17 cellular contexts compared by ENCODE assay signal in genomic region chr10:130191380-130191779, GRCh38. TPM values are rescaled to one million over a fixed set of nuclear protein-coding genes. Genes with fewer than 3 reads are reported as not detected.
DNase-seq lines count a peak whose midpoint lies in the region; ATAC-seq and TF ChIP-seq lines count a peak whose summit lies in the region.
"Had no signal": no experiment of that assay in that cellular context is flagged by ENCODE, and none has a peak within 500 bp of the region (broad histone marks: within the 10 kb centered on the region; RNA-seq: fewer than 3 reads in every experiment).

No MANE protein-coding gene starts in this region.

- H2AFZ ChIP-seq in osteoblast (ENCODE audit: low read length): no peak overlapping the region

- no peak overlapping the region for H3K4me2 ChIP-seq in osteoblast (ENCODE audit: insufficient read depth, low read length)

- peak overlapping the region; percentile 10 for H3K4me3 Mint-ChIP-seq in activated CD4-positive, alpha-beta memory T cell treated with anti-CD3 and anti-CD28 coated beads, Interleukin-2, amount 10 ng/mL, durations not matched to agents 7 days and 5 days
- no peak overlapping the region for H3K4me3 Mint-ChIP-seq in activated CD4-positive, alpha-beta memory T cell treated with anti-CD3 and anti-CD28 coated beads for 36 hours
- H3K4me3 Mint-ChIP-seq in chondrocyte (ENCODE audit: unreplicated experiment) (peak overlapping the region; percentile 46), HFFc6 (no peak overlapping the region)

- no peak for DNase-seq in activated CD4-positive, alpha-beta memory T cell treated with anti-CD3 and anti-CD28 coated beads, Interleukin-2, amount 10 ng/mL, durations not matched to agents 7 days and 5 days
- DNase-seq in activated CD4-positive, alpha-beta memory T cell treated with anti-CD3 and anti-CD28 coated beads for 36 hours: no peak
- peak; percentile 15 for DNase-seq in GM13977 (ENCODE audit: low spot score)
- DNase-seq in chondrocyte (ENCODE audit: low spot score): no peak
- peak; percentile 41 for DNase-seq in osteoblast (ENCODE audit: insufficient read length, low spot score, missing footprints)
- no peak for DNase-seq in uterus
- no peak for DNase-seq in HFFc6
- DNase-seq: effector CD4-positive, alpha-beta T cell; heart left ventricle; Karpas-422; lower lobe of right lung; NCI-H774; PC-3; retina had no signal

- H3K4me3 ChIP-seq in osteoblast (ENCODE audit: insufficient read depth, low read length) (no peak overlapping the region), uterus (no peak overlapping the region)
- H3K4me3 ChIP-seq: cardiac muscle cell, SJSA1 had no signal

- intact Hi-C loops in activated CD4-positive, alpha-beta memory T cell treated with anti-CD3 and anti-CD28 coated beads for 36 hours (cut with micrococcal nuclease): loop anchor here (5.0 kb wide), 1 partner anchor 141 kb away; no protein-coding TSS in a partner anchor
- intact Hi-C loops in uterus (cut with DNase I; ENCODE audit: low total_unique reads): no loop called here

- H3K36me3 ChIP-seq in osteoblast (ENCODE audit: insufficient read depth, low read length): no peaks in the 10 kb centered on the region
- no peaks in the 10 kb centered on the region for H3K36me3 ChIP-seq in uterus
- H3K36me3 ChIP-seq: cardiac muscle cell, SJSA1 had no signal

- CTCF ChIA-PET in activated CD4-positive, alpha-beta memory T cell treated with anti-CD3 and anti-CD28 coated beads, Interleukin-2, amount 10 ng/mL, durations not matched to agents 7 days and 5 days (lab: Charles Lee): interaction anchor here (1.0 to 1.2 kb wide), 2 partner anchors 12 to 1603 kb away, joined by 3 read pairs; no protein-coding TSS in a partner anchor
- CTCF ChIA-PET in activated CD4-positive, alpha-beta memory T cell treated with anti-CD3 and anti-CD28 coated beads for 36 hours (lab: Charles Lee): interaction anchor here (1.0 to 1.7 kb wide), 3 partner anchors 8 to 424 kb away, joined by 3 to 4 read pairs (median 3); no protein-coding TSS in a partner anchor

- no peak overlapping the region for H3K27ac Mint-ChIP-seq in activated CD4-positive, alpha-beta memory T cell treated with anti-CD3 and anti-CD28 coated beads, Interleukin-2, amount 10 ng/mL, durations not matched to agents 7 days and 5 days
- no peak overlapping the region for H3K27ac Mint-ChIP-seq in activated CD4-positive, alpha-beta memory T cell treated with anti-CD3 and anti-CD28 coated beads for 36 hours
- no peak overlapping the region for H3K27ac Mint-ChIP-seq in chondrocyte (ENCODE audit: unreplicated experiment)
- H3K27ac Mint-ChIP-seq in HFFc6: no peak overlapping the region

- H3K4me1 ChIP-seq in osteoblast (ENCODE audit: insufficient read depth, low read length) (peaks cover 4% of the 10 kb centered on the region), uterus (no peaks in the 10 kb centered on the region)

- no peaks in the 10 kb centered on the region for H4K20me1 ChIP-seq in osteoblast (ENCODE audit: insufficient read depth, low read length)

- TF ChIP-seq CTCF in GM13977 (IDR thresholded peaks at IDR 0.05; ENCODE audit: extremely low read depth, insufficient read depth, missing control alignments): no peak
- no peak for TF ChIP-seq CTCF in chondrocyte (IDR thresholded peaks at IDR 0.05)
- no peak for TF ChIP-seq CTCF in osteoblast (IDR thresholded peaks at IDR 0.05; ENCODE audit: extremely low read depth, low read depth, low read length)
- TF ChIP-seq CTCF in uterus (IDR thresholded peaks at IDR 0.05): no peak
- TF ChIP-seq CTCF in HFFc6 (IDR thresholded peaks at IDR 0.05): no peak

- H3K9me3 ChIP-seq in osteoblast (ENCODE audit: low read depth, low read length) (no peaks in the 10 kb centered on the region), uterus (no peaks in the 10 kb centered on the region)
- H3K9me3 ChIP-seq: heart left ventricle, lower lobe of right lung had no signal

- no peak for TF ChIP-seq POLR2A in uterus (IDR thresholded peaks at IDR 0.05)

- ATAC-seq in activated CD4-positive, CD25-positive, alpha-beta regulatory T cell treated with anti-CD3 and anti-CD28 coated beads, Interleukin-2, amount 50 U/mL, for 24 hours: no peak
- ATAC-seq: PC-3 had no signal

- no peaks in the 10 kb centered on the region for H3K9me3 Mint-ChIP-seq in activated CD4-positive, alpha-beta memory T cell treated with anti-CD3 and anti-CD28 coated beads, Interleukin-2, amount 10 ng/mL, durations not matched to agents 7 days and 5 days
- no peaks in the 10 kb centered on the region for H3K9me3 Mint-ChIP-seq in activated CD4-positive, alpha-beta memory T cell treated with anti-CD3 and anti-CD28 coated beads for 36 hours
- no peaks in the 10 kb centered on the region for H3K9me3 Mint-ChIP-seq in chondrocyte (ENCODE audit: low read depth)
- H3K9me3 Mint-ChIP-seq in HFFc6: no peaks in the 10 kb centered on the region

- H3K4me1 Mint-ChIP-seq in activated CD4-positive, alpha-beta memory T cell treated with anti-CD3 and anti-CD28 coated beads, Interleukin-2, amount 10 ng/mL, durations not matched to agents 7 days and 5 days: peaks cover 2% of the 10 kb centered on the region
- H3K4me1 Mint-ChIP-seq in activated CD4-positive, alpha-beta memory T cell treated with anti-CD3 and anti-CD28 coated beads for 36 hours (ENCODE audit: low read depth): peaks cover 2% of the 10 kb centered on the region
- no peaks in the 10 kb centered on the region for H3K4me1 Mint-ChIP-seq in chondrocyte (ENCODE audit: low read depth)
- peaks cover 6% of the 10 kb centered on the region for H3K4me1 Mint-ChIP-seq in HFFc6 (ENCODE audit: low read depth)

- no peaks in the 10 kb centered on the region for H3K27me3 ChIP-seq in osteoblast (ENCODE audit: insufficient read depth, low read length)
- no peaks in the 10 kb centered on the region for H3K27me3 ChIP-seq in uterus
- H3K27me3 ChIP-seq: cardiac muscle cell, SJSA1 had no signal

- no peak overlapping the region for H3K27ac ChIP-seq in osteoblast (ENCODE audit: low read depth, low read length)
- H3K27ac ChIP-seq in uterus: no peak overlapping the region
- H3K27ac ChIP-seq: cardiac muscle cell, heart left ventricle, lower lobe of right lung, SJSA1 had no signal

- H3K79me2 ChIP-seq in osteoblast (ENCODE audit: insufficient read depth, low read length): no peaks in the 10 kb centered on the region

- in situ Hi-C loops in GM13977 (cut with MboI; ENCODE audit: low pct_unique_long_range_greater_than_20kb, low sequenced_read_pairs, unreplicated experiment): loop anchor here (25.0 kb wide), 2 partner anchors 1696 to 1821 kb away; no protein-coding TSS in a partner anchor

- POLR2A ChIA-PET in activated CD4-positive, alpha-beta memory T cell treated with anti-CD3 and anti-CD28 coated beads, Interleukin-2, amount 10 ng/mL, durations not matched to agents 7 days and 5 days (lab: Charles Lee): no interaction called here
- POLR2A ChIA-PET in activated CD4-positive, alpha-beta memory T cell treated with anti-CD3 and anti-CD28 coated beads for 36 hours (lab: Charles Lee): no interaction called here

- peaks cover 3% of the 10 kb centered on the region for H3K27me3 Mint-ChIP-seq in activated CD4-positive, alpha-beta memory T cell treated with anti-CD3 and anti-CD28 coated beads, Interleukin-2, amount 10 ng/mL, durations not matched to agents 7 days and 5 days
- H3K27me3 Mint-ChIP-seq in activated CD4-positive, alpha-beta memory T cell treated with anti-CD3 and anti-CD28 coated beads for 36 hours: peaks cover 6% of the 10 kb centered on the region
- H3K27me3 Mint-ChIP-seq in chondrocyte (ENCODE audit: low read depth) (no peaks in the 10 kb centered on the region), HFFc6 (ENCODE audit: insufficient read depth) (peaks cover 3% of the 10 kb centered on the region)

- H3K36me3 Mint-ChIP-seq in activated CD4-positive, alpha-beta memory T cell treated with anti-CD3 and anti-CD28 coated beads, Interleukin-2, amount 10 ng/mL, durations not matched to agents 7 days and 5 days (ENCODE audit: low read depth): no peaks in the 10 kb centered on the region
- H3K36me3 Mint-ChIP-seq in activated CD4-positive, alpha-beta memory T cell treated with anti-CD3 and anti-CD28 coated beads for 36 hours: peaks cover 2% of the 10 kb centered on the region
- H3K36me3 Mint-ChIP-seq in chondrocyte (ENCODE audit: low read depth) (peaks cover 4% of the 10 kb centered on the region), HFFc6 (ENCODE audit: low read depth) (no peaks in the 10 kb centered on the region; the same call in 1 of the 2 replicates)

RNA-seq across cellular contexts. Expression of gene GLRX3, which starts 55.2 kb away (rescaled TPM):
- 10 to 100 TPM; 73.8 to 83.7 TPM for total RNA-seq in activated CD4-positive, alpha-beta memory T cell treated with anti-CD3 and anti-CD28 coated beads, Interleukin-2, amount 10 ng/mL, durations not matched to agents 7 days and 5 days
- 100 to 1,000 TPM; 112 to 113 TPM for total RNA-seq in activated CD4-positive, alpha-beta memory T cell treated with anti-CD3 and anti-CD28 coated beads for 36 hours
- total RNA-seq in chondrocyte (57.5 to 75.0 TPM (median 60.5 TPM) in 3 replicates), osteoblast (70.1 and 74.9 TPM in 2 replicates), uterus (10 to 100 TPM; 20.0 to 58.4 (median 45.0) TPM)
- 100 to 1,000 TPM in 5 of 6 experiments, 10 to 100 TPM in 1; 96.2 to 123 (median 112) TPM for total RNA-seq in HFFc6 (2021; fragmentation: NEBNext Ultra II Directional; extraction: Animal tissue kit (Norgen Biotek cat#: 25700))

Comparison
In these comparisons a context has a peak if more than half of its experiments do, and no peak if none do; other contexts are left out.
1. H3K4me3 Mint-ChIP-seq: peak in activated CD4-positive, alpha-beta memory T cell treated with anti-CD3 and anti-CD28 coated beads, Interleukin-2, amount 10 ng/mL, durations not matched to agents 7 days and 5 days (single experiment) and chondrocyte (single experiment); none in activated CD4-positive, alpha-beta memory T cell treated with anti-CD3 and anti-CD28 coated beads for 36 hours (single experiment) and HFFc6 (single experiment).
2. DNase-seq: peak in GM13977 (single experiment) and osteoblast (single experiment); none in activated CD4-positive, alpha-beta memory T cell treated with anti-CD3 and anti-CD28 coated beads, Interleukin-2, amount 10 ng/mL, durations not matched to agents 7 days and 5 days (single experiment), activated CD4-positive, alpha-beta memory T cell treated with anti-CD3 and anti-CD28 coated beads for 36 hours (single experiment), chondrocyte (single experiment), uterus (0 of 2) and HFFc6 (single experiment).